Comparison of ENCODE assay signal across 22 cellular contexts in genomic region chr1:178653091-178653490, GRCh38.
DNase-seq lines count a peak whose midpoint lies in the region; ATAC-seq and TF ChIP-seq lines count a peak whose summit lies in the region.
"Had no signal": no experiment of that assay in that cellular context is flagged by ENCODE, and none has a peak within 500 bp of the region (broad histone marks: within the 10 kb centered on the region; RNA-seq: fewer than 3 reads in every experiment).

No MANE protein-coding gene starts in this region.

- no peak overlapping the region for H3K27ac ChIP-seq in breast epithelium
- H3K27ac ChIP-seq in RWPE2 (ENCODE audit: poor library complexity, severe bottlenecking): no peak overlapping the region
- H3K27ac ChIP-seq: thoracic aorta had no signal

- POLR2A ChIA-PET in MCF 10A (lab: Yijun Ruan, JAX): interaction anchor here (1.2 kb wide), 1 partner anchor 19 kb away, joined by 3 read pairs; no protein-coding TSS in a partner anchor

- intact Hi-C loops in MCF 10A (cut with micrococcal nuclease): no loop called here
- intact Hi-C loops in breast epithelium (cut with DNase I; ENCODE audit: low total_unique reads): no loop called here

- H3K4me1 ChIP-seq in breast epithelium: no peaks in the 10 kb centered on the region
- H3K4me1 ChIP-seq in RWPE2 (ENCODE audit: insufficient read depth, poor library complexity, severe bottlenecking): peaks cover 17% of the 10 kb centered on the region

- no TSS peak for BruUV-seq in MCF 10A (replicated peaks; lab: Mats Ljungman, UMichigan)

- no peaks in the 10 kb centered on the region for H3K27me3 Mint-ChIP-seq in MCF 10A (ENCODE audit: insufficient read depth, unreplicated experiment)

- CTCF ChIA-PET in MCF 10A (lab: Yijun Ruan, JAX): interaction anchor here (1.3 kb wide), 1 partner anchor 11 kb away, joined by 8 read pairs; no protein-coding TSS in a partner anchor

- H3K27me3 ChIP-seq in breast epithelium (no peaks in the 10 kb centered on the region), RWPE2 (ENCODE audit: insufficient read depth, poor library complexity, severe bottlenecking) (no peaks in the 10 kb centered on the region)

- no peak overlapping the region for H3K4me3 Mint-ChIP-seq in MCF 10A (ENCODE audit: unreplicated experiment)
- H3K4me3 Mint-ChIP-seq: activated CD4-positive, alpha-beta T cell treated with anti-CD3 and anti-CD28 coated beads, Interleukin-2, amount 10 ng/mL, durations not matched to agents 24 days and 14 days; activated naive CD8-positive, alpha-beta T cell treated with anti-CD3 and anti-CD28 coated beads, Interleukin-2, amount 50 U/mL, for 24 hours; CD4-positive, alpha-beta T cell; endodermal cell; IgD-negative memory B cell had no signal

- H3K36me3 ChIP-seq in breast epithelium (no peaks in the 10 kb centered on the region), RWPE2 (ENCODE audit: low read depth) (no peaks in the 10 kb centered on the region)
- H3K36me3 ChIP-seq: thoracic aorta had no signal

- H3K9me3 Mint-ChIP-seq in MCF 10A (ENCODE audit: unreplicated experiment): no peaks in the 10 kb centered on the region
- H3K9me3 Mint-ChIP-seq: activated CD4-positive, alpha-beta T cell treated with anti-CD3 and anti-CD28 coated beads, Interleukin-2, amount 10 ng/mL, durations not matched to agents 24 days and 14 days; activated naive CD8-positive, alpha-beta T cell treated with anti-CD3 and anti-CD28 coated beads, Interleukin-2, amount 50 U/mL, for 24 hours; CD4-positive, alpha-beta T cell; endodermal cell; IgD-negative memory B cell had no signal

- H3K9me3 ChIP-seq in breast epithelium (no peaks in the 10 kb centered on the region), RWPE2 (ENCODE audit: severe bottlenecking) (no peaks in the 10 kb centered on the region)
- H3K9me3 ChIP-seq: thoracic aorta had no signal

- H3K27ac Mint-ChIP-seq in MCF 10A (ENCODE audit: low read depth, unreplicated experiment): no peak overlapping the region
- H3K27ac Mint-ChIP-seq: activated CD4-positive, alpha-beta T cell treated with anti-CD3 and anti-CD28 coated beads, Interleukin-2, amount 10 ng/mL, durations not matched to agents 24 days and 14 days; activated naive CD8-positive, alpha-beta T cell treated with anti-CD3 and anti-CD28 coated beads, Interleukin-2, amount 50 U/mL, for 24 hours; CD4-positive, alpha-beta T cell; endodermal cell; IgD-negative memory B cell had no signal

- ATAC-seq in RWPE2 (ENCODE audit: low read depth): peak; percentile 54
- no peak for ATAC-seq in HG03520 (IDR thresholded peaks at IDR 0.05; ENCODE audit: unreplicated experiment)
- no peak for ATAC-seq in GM21619 (IDR thresholded peaks at IDR 0.05; ENCODE audit: unreplicated experiment)
- ATAC-seq: activated naive CD8-positive, alpha-beta T cell treated with anti-CD3 and anti-CD28 coated beads, Interleukin-2, amount 50 U/mL, for 24 hours had no signal

- no peaks in the 10 kb centered on the region for H3K36me3 Mint-ChIP-seq in MCF 10A (ENCODE audit: insufficient read depth, unreplicated experiment)

- H3K4me3 ChIP-seq in breast epithelium: no peak overlapping the region
- H3K4me3 ChIP-seq in RWPE2 (ENCODE audit: severe bottlenecking): no peak overlapping the region
- H3K4me3 ChIP-seq: thoracic aorta had no signal

- no peak for TF ChIP-seq POLR2A in breast epithelium (IDR thresholded peaks at IDR 0.05)

- H3K4me1 Mint-ChIP-seq in MCF 10A (ENCODE audit: insufficient read depth, unreplicated experiment): peaks cover 13% of the 10 kb centered on the region
- H3K4me1 Mint-ChIP-seq: activated CD4-positive, alpha-beta T cell treated with anti-CD3 and anti-CD28 coated beads, Interleukin-2, amount 10 ng/mL, durations not matched to agents 24 days and 14 days; activated naive CD8-positive, alpha-beta T cell treated with anti-CD3 and anti-CD28 coated beads, Interleukin-2, amount 50 U/mL, for 24 hours; endodermal cell had no signal

- TF ChIP-seq CTCF in MCF 10A (IDR thresholded peaks at IDR 0.05; ENCODE audit: unreplicated experiment) (no peak), breast epithelium (IDR thresholded peaks at IDR 0.05) (no peak), RWPE2 (IDR thresholded peaks at IDR 0.05; ENCODE audit: poor library complexity, severe bottlenecking) (no peak)

- DNase-seq in MCF 10A (ENCODE audit: unreplicated experiment) (peak; percentile 77), breast epithelium (ENCODE audit: low spot score in 2 of 2) (no peak), RWPE2 (ENCODE audit: low spot score) (no peak), glomerular visceral epithelial cell (ENCODE audit: extremely low spot score) (peak; percentile 29), T1000 (lab: John Stamatoyannopoulos, UW) (no peak), DMS 273 (lab: John Stamatoyannopoulos, UW; ENCODE audit: unreplicated experiment) (no peak)
- DNase-seq: 8988T; activated CD4-positive, alpha-beta T cell treated with anti-CD3 and anti-CD28 coated beads, Interleukin-2, amount 10 ng/mL, durations not matched to agents 24 days and 14 days; activated naive CD8-positive, alpha-beta T cell treated with anti-CD3 and anti-CD28 coated beads, Interleukin-2, amount 50 U/mL, for 24 hours; CD4-positive, alpha-beta T cell; cerebellar nuclear complex; endodermal cell; GDM1; mesenchymal stem cell; NCI-H1105 treated with DMSO at 0.1 percent for 48 hours; NCI-H82; SHP77 treated with DMSO at 0.1 percent for 48 hours; stimulated activated CD4-positive, alpha-beta T cell treated with anti-CD3 and anti-CD28 coated beads, Interleukin-2, amount 100 ng/mL, for 24 hours had no signal

Comparison
In these comparisons a context has a peak if more than half of its experiments do, and no peak if none do; other contexts are left out.
1. DNase-seq: peak in MCF 10A (single experiment) and glomerular visceral epithelial cell (single experiment); none in breast epithelium (0 of 2), RWPE2 (single experiment), T1000 (single experiment) and DMS 273 (single experiment).